In the genomic region with DNA sequence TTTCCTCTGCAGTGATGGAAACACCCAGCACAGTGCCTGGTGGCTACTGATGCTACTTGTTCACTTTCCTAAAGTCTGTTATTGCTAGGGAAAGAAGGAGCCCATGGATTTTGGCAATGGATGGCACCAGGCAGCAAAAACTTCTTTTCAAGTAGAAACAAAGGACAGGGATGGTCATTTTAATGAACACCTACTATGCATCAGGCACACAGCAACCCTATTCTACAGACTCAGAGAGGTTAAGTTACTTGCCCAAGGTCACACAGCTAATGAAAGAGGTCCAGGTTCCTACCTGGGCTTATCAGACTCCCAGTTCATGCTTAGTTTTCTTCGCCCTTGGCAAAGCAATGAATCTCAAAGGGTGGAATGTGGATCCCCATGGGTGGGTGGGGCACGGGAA, we compare ENCODE assay signal across 26 cellular contexts.
"Had no signal": no experiment of that assay in that cellular context is flagged by ENCODE, and none has a peak within 500 bp of the region (broad histone marks: within the 10 kb centered on the region; RNA-seq: fewer than 3 reads in every experiment).

No MANE protein-coding gene starts in this region.

- DNase-seq: activated B cell treated with CpG ODN at 0.5 μM for 24 hours; activated CD4-positive, alpha-beta T cell treated with anti-CD3 and anti-CD28 coated beads, Interleukin-2, amount 50 U/mL, for 4 hours; activated CD8-positive, alpha-beta memory T cell treated with anti-CD3 and anti-CD28 coated beads for 24 hours; activated T-cell treated with anti-CD3 and anti-CD28 coated beads for 4 hours; activated T-cell treated with anti-CD3 and anti-CD28 coated beads, Interleukin-2, amount 50 U/mL, for 72 hours; caudate nucleus; MG63; MV-4-11; NCI-H1092 treated with DMSO at 0.1 percent for 48 hours; NCI-H1417 treated with DMSO at 0.1 percent for 48 hours; NCI-H1694; NCI-H2029; NCI-H2107; NCI-H510A treated with DMSO at 0.1 percent for 48 hours; NCI-H69; NK-92 treated with Interleukin-12 subunit alpha and Interleukin-12 subunit beta, amount 100 ng/mL, for 24 hours; OCI-M1; SHP77; T1000 had no signal

- FAIRE-seq: TTC549 had no signal

- ATAC-seq: Panc1 had no signal

- H3K27me3 ChIP-seq: breast epithelium, MG63, SJSA1 had no signal

- H3K9me3 Mint-ChIP-seq: activated B cell treated with CpG ODN at 0.5 μM for 24 hours; activated naive CD4-positive, alpha-beta T cell treated with anti-CD3 and anti-CD28 coated beads, Interleukin-2, amount 50 U/mL, for 24 hours; activated T-cell treated with anti-CD3 and anti-CD28 coated beads, Interleukin-2, amount 50 U/mL, for 72 hours; T-helper 1 cell treated with Interleukin-12 subunit alpha and Interleukin-12 subunit beta and Interleukin-4 antibody, amounts not matched to agents 30 μg/mL and 1 μg/mL, for 36 hours had no signal

- H3K27me3 Mint-ChIP-seq: activated naive CD4-positive, alpha-beta T cell treated with anti-CD3 and anti-CD28 coated beads, Interleukin-2, amount 50 U/mL, for 24 hours had no signal

- H3K4me3 ChIP-seq: breast epithelium, MG63, SJSA1 had no signal

- H3K4me3 Mint-ChIP-seq: activated B cell treated with CpG ODN at 0.5 μM for 24 hours; activated naive CD4-positive, alpha-beta T cell treated with anti-CD3 and anti-CD28 coated beads, Interleukin-2, amount 50 U/mL, for 24 hours had no signal

- H3K36me3 ChIP-seq: breast epithelium, MG63, SJSA1 had no signal

- H3K36me3 Mint-ChIP-seq: activated naive CD4-positive, alpha-beta T cell treated with anti-CD3 and anti-CD28 coated beads, Interleukin-2, amount 50 U/mL, for 24 hours had no signal

- H3K27ac ChIP-seq: RWPE1, SJSA1 had no signal

- H3K9me3 ChIP-seq: breast epithelium, MG63, SJSA1 had no signal

- H3K4me1 ChIP-seq: SJSA1 had no signal

- H3K27ac Mint-ChIP-seq: activated B cell treated with CpG ODN at 0.5 μM for 24 hours; T-helper 1 cell treated with Interleukin-12 subunit alpha and Interleukin-12 subunit beta and Interleukin-4 antibody, amounts not matched to agents 30 μg/mL and 1 μg/mL, for 36 hours had no signal
